In genomic region chr16:47538472-47538871, GRCh38 we compare ENCODE assay signal across 25 cellular contexts.
A peak's percentile ranks its signal among the peaks of the same experiment; 100 is the strongest.
DNase-seq lines count a peak whose midpoint lies in the region; ATAC-seq, FAIRE-seq and TF ChIP-seq lines count a peak whose summit lies in the region.
"Had no signal": no experiment of that assay in that cellular context is flagged by ENCODE, and none has a peak within 500 bp of the region (broad histone marks: within the 10 kb centered on the region; RNA-seq: fewer than 3 reads in every experiment).

No MANE protein-coding gene starts in this region.

- H3K36me3 Mint-ChIP-seq in endodermal cell (ENCODE audit: low read depth) (peaks cover 61% of the 10 kb centered on the region), HFFc6 (ENCODE audit: low read depth) (peaks cover 53% of the 10 kb centered on the region)

- in situ Hi-C loops in HepG2 (cut with HindIII; ENCODE audit: extremely low pct_ligation_motif_present, low pct_unique_long_range_greater_than_20kb), result no loop called here

- H3K9me3 ChIP-seq in HepG2 (ENCODE audit: low read length), result peaks cover 9% of the 10 kb centered on the region
- peaks cover 0 to 7% (median 0%) of the 10 kb centered on the region in 4 donors for H3K9me3 ChIP-seq in right lobe of liver
- peaks cover 53% of the 10 kb centered on the region for H3K9me3 ChIP-seq in endodermal cell (ENCODE audit: control insufficient read depth, low read length)
- H3K9me3 ChIP-seq in effector memory CD4-positive, alpha-beta T cell (ENCODE audit: control insufficient read depth, low read length), result no peaks in the 10 kb centered on the region
- peaks cover 6 to 33% (median 18%) of the 10 kb centered on the region in 4 donors for H3K9me3 ChIP-seq in upper lobe of left lung

- H3K27me3 Mint-ChIP-seq in endodermal cell (ENCODE audit: insufficient read depth) (no peaks in the 10 kb centered on the region), HFFc6 (ENCODE audit: insufficient read depth) (no peaks in the 10 kb centered on the region)
- H3K27me3 Mint-ChIP-seq: IgD-negative memory B cell had no signal

- H3K27me3 ChIP-seq in HepG2 (ENCODE audit: control insufficient read depth in 1 of 2, insufficient read depth in 2 of 2, low read length in 2 of 2) (no peaks in the 10 kb centered on the region), right lobe of liver (no peaks in the 10 kb centered on the region), endodermal cell (ENCODE audit: control insufficient read depth, insufficient read depth, low read length, poor library complexity, severe bottlenecking) (no peaks in the 10 kb centered on the region), upper lobe of left lung (no peaks in the 10 kb centered on the region)
- no peaks in the 10 kb centered on the region for H3K27me3 ChIP-seq in effector memory CD4-positive, alpha-beta T cell (replicated peaks; ENCODE audit: control insufficient read depth, insufficient read depth, low read length, poor library complexity, severe bottlenecking)
- H3K27me3 ChIP-seq: Peyer's patch, SJCRH30 had no signal

- ATAC-seq in HepG2 (peak; percentile 98), right lobe of liver (no peak), upper lobe of left lung (ENCODE audit: low FRiP score in 2 of 2) (no peak)
- ATAC-seq: CD8-positive, alpha-beta T cell; HCT116 had no signal

- TF ChIP-seq EP300 in HepG2 (IDR thresholded peaks at IDR 0.05; ENCODE audit: low read depth in 2 of 2, low read length in 2 of 2), result peak in 1 of 2 experiments; percentile 95; a peak in 2 of 4 replicates
- peak; percentile 85; the same call in 1 of the 2 replicates for TF ChIP-seq EP300 in HepG2 (CRISPR knock-in tag; IDR thresholded peaks at IDR 0.05; ENCODE audit: borderline replicate concordance)
- TF ChIP-seq EP300 in upper lobe of left lung (IDR thresholded peaks at IDR 0.05), result no peak

- POLR2A ChIA-PET in HepG2 (lab: Yijun Ruan, JAX), result interaction anchor here (1.8 kb wide), 1 partner anchor 77 kb away, joined by 7 read pairs; the partner anchor contains the start of genes ITFG1 and PHKB

- H3K36me3 ChIP-seq in HepG2 (replicated peaks in 1 of 2; ENCODE audit: control insufficient read depth in 1 of 2, insufficient read depth in 2 of 2, low read length in 2 of 2) (no peaks in the 10 kb centered on the region), right lobe of liver (peaks cover 0 to 2% (median 0%) of the 10 kb centered on the region in 4 donors), endodermal cell (ENCODE audit: control insufficient read depth, insufficient read depth, low read length) (peaks cover 24% of the 10 kb centered on the region), upper lobe of left lung (peaks cover 0 to 19% (median under 1%) of the 10 kb centered on the region in 4 donors)
- H3K36me3 ChIP-seq in effector memory CD4-positive, alpha-beta T cell (ENCODE audit: control insufficient read depth, insufficient read depth, low read length), result no peaks in the 10 kb centered on the region
- H3K36me3 ChIP-seq: SJCRH30 had no signal

- intact Hi-C loops in HepG2 (cut with micrococcal nuclease; ENCODE audit: unreplicated experiment), result loop anchor here (5.0 kb wide), 1 partner anchor 46 kb away; no protein-coding TSS in a partner anchor
- intact Hi-C loops in right lobe of liver (cut with DNase I), result no loop called here

- H3K27ac Mint-ChIP-seq in endodermal cell, result no peak overlapping the region
- H3K27ac Mint-ChIP-seq in HFFc6, result no peak overlapping the region
- H3K27ac Mint-ChIP-seq: CD8-positive, alpha-beta T cell had no signal

- FAIRE-seq in HepG2 (lab: Jason Lieb, UNC), result peak; percentile 90
- FAIRE-seq: A204.1, GM19239, H1 had no signal

- H3K4me1 ChIP-seq in HepG2 (ENCODE audit: insufficient read depth, low read length), result peaks cover 33% of the 10 kb centered on the region
- no peaks in the 10 kb centered on the region for H3K4me1 ChIP-seq in right lobe of liver
- no peaks in the 10 kb centered on the region for H3K4me1 ChIP-seq in endodermal cell (ENCODE audit: control insufficient read depth, insufficient read depth, low read length)
- H3K4me1 ChIP-seq in effector memory CD4-positive, alpha-beta T cell (ENCODE audit: control insufficient read depth, insufficient read depth, low read length, poor library complexity, severe bottlenecking), result no peaks in the 10 kb centered on the region
- no peaks in the 10 kb centered on the region for H3K4me1 ChIP-seq in upper lobe of left lung
- H3K4me1 ChIP-seq: Peyer's patch, SJCRH30 had no signal

- TF ChIP-seq POLR2A in HepG2 (IDR thresholded peaks at IDR 0.05; ENCODE audit: insufficient read depth in 1 of 2, low read depth in 2 of 2, low read length in 2 of 2), result no peak
- TF ChIP-seq POLR2A in right lobe of liver (IDR thresholded peaks at IDR 0.05), result no peak
- TF ChIP-seq POLR2A in upper lobe of left lung (IDR thresholded peaks at IDR 0.05), result no peak

- TF ChIP-seq CTCF in HepG2 (CRISPR knock-in tag; IDR thresholded peaks at IDR 0.05) (no peak), right lobe of liver (IDR thresholded peaks at IDR 0.05) (no peak), endodermal cell (conservative IDR thresholded peaks at IDR 0.05) (no peak), HFFc6 (IDR thresholded peaks at IDR 0.05) (no peak), upper lobe of left lung (IDR thresholded peaks at IDR 0.05) (no peak)

- H3K4me2 ChIP-seq in HepG2 (ENCODE audit: low read depth, low read length), result peak overlapping the region; percentile 54

- H2AFZ ChIP-seq in HepG2 (ENCODE audit: low read length), result no peak overlapping the region

- H3K9me3 Mint-ChIP-seq in endodermal cell, result peaks cover 57% of the 10 kb centered on the region
- H3K9me3 Mint-ChIP-seq in HFFc6, result peaks cover 31% of the 10 kb centered on the region

- peaks cover 3% of the 10 kb centered on the region for H3K4me1 Mint-ChIP-seq in endodermal cell
- H3K4me1 Mint-ChIP-seq in HFFc6 (ENCODE audit: low read depth), result no peaks in the 10 kb centered on the region
- H3K4me1 Mint-ChIP-seq: IgD-negative memory B cell had no signal

- WGBS in HepG2 (ENCODE audit: low lambda C conversion rate), result 5% methylated on average over 1 of the region's 1 CpG
- WGBS in right lobe of liver (ENCODE audit: insufficient coverage, low coverage, low lambda C conversion rate, missing lambda C conversion rate), result 43% methylated on average over 1 of the region's 1 CpG
- 40 to 53% methylated on average over 1 of the region's 1 CpG for WGBS in endodermal cell (ENCODE audit: insufficient coverage in 1 of 2, insufficient read length in 1 of 2), 2 experiments
- WGBS in upper lobe of left lung, 2 donors, result 71 to 86% methylated on average over 1 of the region's 1 CpG

- BruUV-seq in HepG2 (replicated peaks; lab: Mats Ljungman, UMichigan), result no TSS peak

- DNase-seq in HepG2 (ENCODE audit: low spot score) (peak; percentile 92), right lobe of liver (no peak), HuH-7 (ENCODE audit: low spot score) (peak; percentile 24), endodermal cell (no peak), HFFc6 (no peak), upper lobe of left lung (no peak)
- DNase-seq in effector memory CD4-positive, alpha-beta T cell, result no peak
- DNase-seq: Calu3; CD8-positive, alpha-beta T cell; DMS153; GDM1; MM.1S; NCI-H1092 treated with DMSO at 0.1 percent for 48 hours; NCI-H2029 treated with DMSO at 0.1 percent for 48 hours; NCI-H2171; NCI-H524 treated with DMSO at 0.1 percent for 48 hours; NCI-H82; Peyer's patch; SJCRH30; T-helper 1 cell had no signal

- no peak for TF ChIP-seq RAD21 in HepG2 (CRISPR knock-in tag; IDR thresholded peaks at IDR 0.05)

- H3K9ac ChIP-seq in HepG2 (ENCODE audit: insufficient read depth, low read depth, low read length) (no peak overlapping the region), endodermal cell (ENCODE audit: extremely low read depth, low read length, poor library complexity, severe bottlenecking) (no peak overlapping the region)

- CTCF ChIA-PET in HepG2 (lab: Yijun Ruan, JAX; ENCODE audit: low intra/inter-chr PET ratio, low total read pairs), result no interaction called here

- no peak overlapping the region for H3K4me3 ChIP-seq in HepG2 (replicated peaks in 1 of 3; ENCODE audit: insufficient read depth in 1 of 3, low read depth in 2 of 3, low read length in 3 of 3)
- H3K4me3 ChIP-seq in right lobe of liver, result no peak overlapping the region
- peak overlapping the region; percentile 74 for H3K4me3 ChIP-seq in endodermal cell (ENCODE audit: low read length)
- H3K4me3 ChIP-seq in effector memory CD4-positive, alpha-beta T cell (ENCODE audit: insufficient read depth, low read depth, low read length, poor library complexity, severe bottlenecking), result no peak overlapping the region
- no peak overlapping the region for H3K4me3 ChIP-seq in upper lobe of left lung
- H3K4me3 ChIP-seq: Peyer's patch, SJCRH30 had no signal

- H3K79me2 ChIP-seq in HepG2 (ENCODE audit: insufficient read depth, low read length), result peaks cover 2% of the 10 kb centered on the region

- H4K20me1 ChIP-seq in HepG2 (ENCODE audit: insufficient read depth, low read length), result no peaks in the 10 kb centered on the region

- H3K4me3 Mint-ChIP-seq in endodermal cell (no peak overlapping the region), HFFc6 (no peak overlapping the region)
- H3K4me3 Mint-ChIP-seq: CD8-positive, alpha-beta T cell; IgD-negative memory B cell had no signal

- H3K27ac ChIP-seq in HepG2 (ENCODE audit: extremely low read length, insufficient read depth, low read length) (peak overlapping the region; percentile 36), right lobe of liver (no peak overlapping the region), endodermal cell (ENCODE audit: low read depth, low read length) (no peak overlapping the region), upper lobe of left lung (no peak overlapping the region)
- no peak overlapping the region for H3K27ac ChIP-seq in effector memory CD4-positive, alpha-beta T cell (ENCODE audit: insufficient read depth, low read length, poor library complexity, severe bottlenecking)
- H3K27ac ChIP-seq: Peyer's patch, SJCRH30 had no signal

TF ChIP-seq in HepG2, 621 proteins besides CTCF, POLR2A, EP300 and RAD21 (continues in another document):
- TF ChIP-seq ZBTB26 (CRISPR knock-in tag; IDR thresholded peaks at IDR 0.05; ENCODE audit: borderline replicate concordance) (peak; percentile 92; the same call in 1 of the 2 replicates), JDP2 (CRISPR knock-in tag; IDR thresholded peaks at IDR 0.05; ENCODE audit: borderline replicate concordance) (no peak; the same call in 1 of the 2 replicates), NBN (conservative IDR thresholded peaks at IDR 0.05) (no peak), ZNF607 (CRISPR knock-in tag; IDR thresholded peaks at IDR 0.05; ENCODE audit: borderline replicate concordance) (0 out of 2 replicates have a peak, but pooled peaks have one; percentile 36), ZNF33A (CRISPR knock-in tag; IDR thresholded peaks at IDR 0.05; ENCODE audit: borderline replicate concordance) (peak; percentile 73; the same call in 1 of the 2 replicates)

Comparison
In these comparisons a context has a peak if more than half of its experiments do, and no peak if none do; other contexts are left out.
1. DNase-seq: peak in HepG2 (single experiment) and HuH-7 (single experiment); none in right lobe of liver (0 of 3), endodermal cell (single experiment), HFFc6 (single experiment), effector memory CD4-positive, alpha-beta T cell (0 of 3) and upper lobe of left lung (0 of 2).